In genomic region chr19:12733907-12734214, GRCh38 we compare ENCODE assay signal across 8 cellular contexts. TPM values are rescaled to one million over a fixed set of nuclear protein-coding genes. Genes with fewer than 3 reads are reported as not detected.
DNase-seq lines count a peak whose midpoint lies in the region; ATAC-seq and TF ChIP-seq lines count a peak whose summit lies in the region.

No MANE protein-coding gene starts in this region.

- peak overlapping the region; percentile 95 for H3K4me3 Mint-ChIP-seq in activated B cell treated with CpG ODN at 0.5 μM for 24 hours

- peaks cover 9% of the 10 kb centered on the region for H3K4me1 ChIP-seq in right cardiac atrium (ENCODE audit: control insufficient read depth, insufficient read depth, low read length)
- peaks cover 30 to 91% (median 77%) of the 10 kb centered on the region in 6 donors for H3K4me1 ChIP-seq in spleen

- intact Hi-C loops in activated B cell treated with CpG ODN at 0.5 μM for 24 hours (cut with micrococcal nuclease) = loop anchor here (1.0 kb wide), 2 partner anchors 12 to 38 kb away; partner anchors contain the start of gene FBXW9
- intact Hi-C loops in right cardiac atrium (cut with DNase I) = no loop called here
- intact Hi-C loops in spleen (cut with DNase I; ENCODE audit: low total_unique reads) = no loop called here

- CTCF ChIA-PET in activated B cell treated with CpG ODN at 0.5 μM for 24 hours (lab: Charles Lee) = interaction anchor here (0.8 to 2.3 kb wide), 6 partner anchors 11 to 113 kb away, joined by 3 to 14 read pairs (median 5); partner anchors contain the start of gene TNPO2

- H3K27ac ChIP-seq in right cardiac atrium (ENCODE audit: low read length) = peak overlapping the region; percentile 90
- peak overlapping the region; percentile 94 to 99 (median 96) for H3K27ac ChIP-seq in spleen

- peaks cover 0 to 42% (median 29%) of the 10 kb centered on the region in 6 donors for H3K36me3 ChIP-seq in spleen

- H3K9me3 Mint-ChIP-seq in activated B cell treated with CpG ODN at 0.5 μM for 24 hours = no peaks in the 10 kb centered on the region

- H3K27me3 ChIP-seq in right cardiac atrium (ENCODE audit: control insufficient read depth, insufficient read depth) = no peaks in the 10 kb centered on the region
- H3K27me3 ChIP-seq in spleen (replicated peaks in 1 of 7) = no peaks in the 10 kb centered on the region

- no peaks in the 10 kb centered on the region for H3K27me3 Mint-ChIP-seq in activated B cell treated with CpG ODN at 0.5 μM for 24 hours

- no peaks in the 10 kb centered on the region for H3K9me3 ChIP-seq in right cardiac atrium (ENCODE audit: control insufficient read depth, low read length)
- H3K9me3 ChIP-seq in spleen = no peaks in the 10 kb centered on the region

- under 1% methylated on average over 9 of the region's 9 CpGs for WGBS in right cardiac atrium
- 0% methylated on average over 9 of the region's 9 CpGs for WGBS in spleen, 5 donors

- peaks cover 69% of the 10 kb centered on the region for H3K4me1 Mint-ChIP-seq in activated B cell treated with CpG ODN at 0.5 μM for 24 hours

- POLR2A ChIA-PET in activated B cell treated with CpG ODN at 0.5 μM for 24 hours (lab: Charles Lee) = interaction anchor here (0.6 to 6.4 kb wide), 20 partner anchors 11 to 181 kb away, joined by 3 to 121 read pairs (median 4); partner anchors contain the start of genes DHPS, FBXW9, GCDH and JUNB

- DNase-seq in HCEC 1CT (peak; percentile 1), activated B cell treated with CpG ODN at 0.5 μM for 24 hours (no peak), right cardiac atrium (no peak), spleen (no peak), NCI-H2081 treated with DMSO at 0.1 percent for 48 hours (lab: John Stamatoyannopoulos, UW) (no peak), mucosa of gallbladder (ENCODE audit: low spot score) (no peak), NCI-H1417 (lab: John Stamatoyannopoulos, UW) (no peak)

- peaks cover 45% of the 10 kb centered on the region for H3K36me3 Mint-ChIP-seq in activated B cell treated with CpG ODN at 0.5 μM for 24 hours (ENCODE audit: low read depth)

- peak overlapping the region; percentile 96 for H3K4me3 ChIP-seq in right cardiac atrium (ENCODE audit: low read length)
- peak overlapping the region; percentile 68 to 98 (median 92) for H3K4me3 ChIP-seq in spleen

- TF ChIP-seq POLR2A in spleen (IDR thresholded peaks at IDR 0.05) = no peak

- peak overlapping the region; percentile 98 for H3K27ac Mint-ChIP-seq in activated B cell treated with CpG ODN at 0.5 μM for 24 hours

- TF ChIP-seq CTCF in activated B cell treated with CpG ODN at 0.5 μM for 24 hours (IDR thresholded peaks at IDR 0.05) = no peak
- TF ChIP-seq CTCF in spleen (IDR thresholded peaks at IDR 0.05 in 8 of 11, conservative IDR thresholded peaks at IDR 0.05 in 3 of 11) = no peak

- ATAC-seq in activated B cell treated with CpG ODN at 0.5 μM for 24 hours (ENCODE audit: low read depth) = no peak
- ATAC-seq in right cardiac atrium = no peak
- ATAC-seq in GM18907 (IDR thresholded peaks at IDR 0.05; ENCODE audit: unreplicated experiment) = no peak

RNA-seq across cellular contexts. Expression of gene TRIR, which starts 0.6 kb away (rescaled TPM):
- 164 and 183 TPM in 2 replicates for total RNA-seq in activated B cell treated with CpG ODN at 0.5 μM for 24 hours
- 100 to 1,000 TPM; 112 to 135 (median 129) TPM for total RNA-seq in right cardiac atrium
- 219 TPM for polyA plus RNA-seq in right cardiac atrium
- total RNA-seq in spleen = 100 to 1,000 TPM; 127 to 225 (median 150) TPM
- 100 to 1,000 TPM; 346 to 403 (median 386) TPM for polyA plus RNA-seq in spleen
- 172 TPM for total RNA-seq in mucosa of gallbladder

RNA-seq across cellular contexts. Expression of gene GET3, which starts 3.4 kb away (rescaled TPM):
- 59.6 and 63.5 TPM in 2 replicates for total RNA-seq in activated B cell treated with CpG ODN at 0.5 μM for 24 hours
- 10 to 100 TPM; 49.7 to 64.7 (median 58.2) TPM for total RNA-seq in right cardiac atrium
- 87.2 TPM for polyA plus RNA-seq in right cardiac atrium
- 10 to 100 TPM; 32.7 to 50.7 (median 38.4) TPM for total RNA-seq in spleen
- 10 to 100 TPM; 35.4 to 68.0 (median 52.8) TPM for polyA plus RNA-seq in spleen
- total RNA-seq in mucosa of gallbladder = 64.8 TPM

RNA-seq across cellular contexts. Expression of gene TNPO2, which starts 10.1 kb away (rescaled TPM):
- total RNA-seq in activated B cell treated with CpG ODN at 0.5 μM for 24 hours (73.9 and 91.5 TPM in 2 replicates), right cardiac atrium (10 to 100 TPM; 44.3 to 54.6 (median 45.0) TPM), spleen (10 to 100 TPM; 47.5 to 83.6 (median 61.5) TPM), mucosa of gallbladder (65.5 TPM)
- polyA plus RNA-seq in right cardiac atrium (24.8 TPM), spleen (10 to 100 TPM; 15.8 to 30.4 (median 22.9) TPM)

RNA-seq across cellular contexts. Expression of gene BEST2, which starts 17.7 kb away (rescaled TPM):
- not detected in 2 replicates for total RNA-seq in activated B cell treated with CpG ODN at 0.5 μM for 24 hours
- not detected for total RNA-seq in right cardiac atrium
- polyA plus RNA-seq in right cardiac atrium = not detected
- not detected for total RNA-seq in spleen
- not detected for polyA plus RNA-seq in spleen
- total RNA-seq in mucosa of gallbladder = not detected

RNA-seq across cellular contexts. Expression of gene FBXW9, which starts 37.4 kb away (rescaled TPM):
- total RNA-seq in activated B cell treated with CpG ODN at 0.5 μM for 24 hours (4.7 and 5.2 TPM in 2 replicates), right cardiac atrium (1 to 10 TPM; 1.2 to 2.0 (median 1.9) TPM), spleen (1 to 10 TPM; 1.7 to 5.3 (median 3.8) TPM), mucosa of gallbladder (8.9 TPM)
- polyA plus RNA-seq in right cardiac atrium (2.1 TPM), spleen (1 to 10 TPM; 4.8 to 7.4 (median 5.2) TPM)
